Comparison of ENCODE assay signal across 15 cellular contexts in the genomic region with DNA sequence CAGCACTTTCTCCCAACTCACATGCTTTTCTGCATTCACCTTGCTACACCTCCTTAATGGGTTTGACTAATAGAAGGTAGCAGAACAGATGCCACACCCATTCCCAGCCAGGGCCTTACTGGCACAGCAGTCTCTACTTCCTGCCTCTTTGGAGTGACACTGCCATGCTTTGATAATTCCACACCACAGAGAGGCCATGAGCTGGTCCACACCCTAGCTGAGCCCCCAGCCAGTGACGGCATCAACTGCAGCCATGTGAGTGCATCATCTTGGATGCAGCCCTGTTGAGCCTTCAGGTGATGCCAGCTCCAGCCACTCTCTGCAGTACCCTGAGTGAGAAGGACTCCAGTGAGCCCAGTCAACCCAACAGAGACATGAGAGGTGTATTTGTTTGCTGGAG. TPM values are rescaled to one million over a fixed set of nuclear protein-coding genes. Genes with fewer than 3 reads are reported as not detected.
DNase-seq lines count a peak whose midpoint lies in the region; ATAC-seq, FAIRE-seq and TF ChIP-seq lines count a peak whose summit lies in the region.
"Had no signal": no experiment of that assay in that cellular context is flagged by ENCODE, and none has a peak within 500 bp of the region (broad histone marks: within the 10 kb centered on the region; RNA-seq: fewer than 3 reads in every experiment).

No MANE protein-coding gene starts in this region.

- H3K4me1 ChIP-seq in neuronal stem cell (ENCODE audit: control insufficient read depth in 2 of 2, insufficient read depth in 1 of 2, low read depth in 1 of 2, low read length in 2 of 2): peaks cover 0 to 17% of the 10 kb centered on the region in 2 donors
- H3K4me1 ChIP-seq: sigmoid colon, uterus had no signal

- no peaks in the 10 kb centered on the region for H3K36me3 Mint-ChIP-seq in activated naive CD4-positive, alpha-beta T cell treated with anti-CD3 and anti-CD28 coated beads, Interleukin-2, amount 50 U/mL, for 72 hours

- no peaks in the 10 kb centered on the region for H3K79me1 ChIP-seq in neuronal stem cell (ENCODE audit: low read depth, low read length)

- no peak overlapping the region for H2AFZ ChIP-seq in neuronal stem cell (ENCODE audit: low read length)
- H2AFZ ChIP-seq: hepatocyte had no signal

- H2AK5ac ChIP-seq in neuronal stem cell (ENCODE audit: low read depth, low read length): peak overlapping the region; percentile 31

- no peak for TF ChIP-seq CTCF in D721Med (IDR thresholded peaks at IDR 0.05; ENCODE audit: insufficient read depth, missing control alignments)

- peak overlapping the region; percentile 88 for H4K8ac ChIP-seq in neuronal stem cell (ENCODE audit: low read depth, low read length)

- no peak overlapping the region for H2BK120ac ChIP-seq in neuronal stem cell (ENCODE audit: low read depth, low read length)

- no peak overlapping the region for H3K27ac ChIP-seq in neuronal stem cell (replicated peaks; ENCODE audit: low read length)
- H3K27ac ChIP-seq: dorsolateral prefrontal cortex, hepatocyte, sigmoid colon, uterus had no signal

- peak; percentile 23 for DNase-seq in activated T-cell treated with anti-CD3 and anti-CD28 coated beads, Interleukin-2, amount 50 U/mL, for 1 hour
- DNase-seq in activated T-cell treated with anti-CD3 and anti-CD28 coated beads for 4 hours (no peak), GM12891 (ENCODE audit: insufficient read length, low spot score) (no peak), neuronal stem cell (ENCODE audit: low spot score) (no peak), amygdala (lab: John Stamatoyannopoulos, UW) (no peak), D721Med (ENCODE audit: insufficient read length, low spot score) (no peak)
- no peak for DNase-seq in activated naive CD4-positive, alpha-beta T cell treated with anti-CD3 and anti-CD28 coated beads, Interleukin-2, amount 50 U/mL, for 72 hours (ENCODE audit: low spot score in 2 of 2)
- DNase-seq: dorsolateral prefrontal cortex, NCI-H1105, sigmoid colon, uterus had no signal

- no peaks in the 10 kb centered on the region for H3K9me3 Mint-ChIP-seq in activated naive CD4-positive, alpha-beta T cell treated with anti-CD3 and anti-CD28 coated beads, Interleukin-2, amount 50 U/mL, for 72 hours
- H3K9me3 Mint-ChIP-seq: activated T-helper 2 cell treated with anti-CD3 and anti-CD28 coated beads, Interferon-gamma antibody, Interleukin-2, Interleukin-4, amounts not matched to agents 10 μg/mL and 5 μg/mL and 100 μg/mL, durations not matched to agents 14 hours and 24 hours and 36 hours; stimulated activated effector memory CD8-positive, alpha-beta T cell treated with anti-CD3 and anti-CD28 coated beads, Interleukin-12 subunit alpha, Interleukin-12 subunit beta, amount 100 ng/mL, for 72 hours had no signal

- no peak overlapping the region for H4K91ac ChIP-seq in neuronal stem cell (ENCODE audit: low read depth, low read length, poor library complexity)

- H2BK15ac ChIP-seq in neuronal stem cell (ENCODE audit: low read length): no peak overlapping the region

- no peak for ATAC-seq in activated naive CD4-positive, alpha-beta T cell treated with anti-CD3 and anti-CD28 coated beads, Interleukin-2, amount 50 U/mL, for 72 hours
- no peak for ATAC-seq in GM18505 (IDR thresholded peaks at IDR 0.05; ENCODE audit: unreplicated experiment)
- ATAC-seq: stimulated activated effector memory CD8-positive, alpha-beta T cell treated with anti-CD3 and anti-CD28 coated beads, Interleukin-12 subunit alpha, Interleukin-12 subunit beta, amount 100 ng/mL, for 72 hours had no signal

- no peak overlapping the region for H3K4me2 ChIP-seq in neuronal stem cell (ENCODE audit: insufficient read depth, low read length, poor library complexity, severe bottlenecking)
- H3K4me2 ChIP-seq: hepatocyte had no signal

- H3K9me3 ChIP-seq in neuronal stem cell (replicated peaks in 1 of 2; ENCODE audit: control insufficient read depth in 2 of 2, insufficient read depth in 1 of 2, low read depth in 1 of 2, low read length in 2 of 2): no peaks in the 10 kb centered on the region
- H3K9me3 ChIP-seq: sigmoid colon, uterus had no signal

- no peak overlapping the region for H3K23ac ChIP-seq in neuronal stem cell (ENCODE audit: low read depth, low read length, poor library complexity)

- peak overlapping the region; percentile 98 to 99 for H3K27ac Mint-ChIP-seq in activated naive CD4-positive, alpha-beta T cell treated with anti-CD3 and anti-CD28 coated beads, Interleukin-2, amount 50 U/mL, for 72 hours

- H2BK12ac ChIP-seq in neuronal stem cell (ENCODE audit: low read length): no peak overlapping the region

- H3K36me3 ChIP-seq in neuronal stem cell (replicated peaks in 1 of 2; ENCODE audit: control insufficient read depth in 2 of 2, insufficient read depth in 2 of 2, low read length in 2 of 2): no peaks in the 10 kb centered on the region
- H3K36me3 ChIP-seq: sigmoid colon, uterus had no signal

- H3K18ac ChIP-seq in neuronal stem cell (ENCODE audit: low read length): no peak overlapping the region

- H3K14ac ChIP-seq in neuronal stem cell (ENCODE audit: low read length): no peak overlapping the region

- H3K4ac ChIP-seq in neuronal stem cell (ENCODE audit: low read length): no peak overlapping the region

- TF ChIP-seq POLR2A in GM12891 (IDR thresholded peaks at IDR 0.05; ENCODE audit: low read depth, low read length): no peak
- TF ChIP-seq POLR2A in GM18505 (IDR thresholded peaks at IDR 0.05; ENCODE audit: borderline replicate concordance, extremely low read depth, insufficient read depth, insufficient read length): no peak

- no peak overlapping the region for H2BK5ac ChIP-seq in neuronal stem cell (ENCODE audit: low read length)

- FAIRE-seq in GM12891 (lab: Jason Lieb, UNC) (peak; percentile 13), D721Med (lab: Jason Lieb, UNC) (no peak)

- WGBS in neuronal stem cell (ENCODE audit: extremely low coverage in 2 of 2, insufficient read length in 2 of 2, insufficient replicate concordance in 1 of 2), 2 donors: no CpG with 5 or more reads among the region's 1 CpG

- H3K9ac ChIP-seq in neuronal stem cell (ENCODE audit: low read depth, low read length, poor library complexity): peak overlapping the region; percentile 25

- peaks cover 0 to 59% (median 0%) of the 10 kb centered on the region in 3 experiments for H3K27me3 ChIP-seq in neuronal stem cell (ENCODE audit: control insufficient read depth in 3 of 3, insufficient read depth in 3 of 3, low read depth in 1 of 3, low read length in 3 of 3)
- H3K27me3 ChIP-seq: uterus had no signal

- H3K4me3 ChIP-seq in neuronal stem cell (ENCODE audit: low read length in 2 of 2): no peak overlapping the region
- H3K4me3 ChIP-seq: dorsolateral prefrontal cortex, hepatocyte, sigmoid colon, uterus had no signal

TF ChIP-seq in GM12891, 5 proteins besides CTCF, POLR2A, EP300 and RAD21:
- TF ChIP-seq TAF1 (IDR thresholded peaks at IDR 0.05; ENCODE audit: low read depth, low read length) (no peak), PAX5 (IDR thresholded peaks at IDR 0.05; ENCODE audit: insufficient read depth, low read length, severe bottlenecking) (no peak), SPI1 (IDR thresholded peaks at IDR 0.05; ENCODE audit: low read depth, low read length) (no peak), POLR2AphosphoS5 (IDR thresholded peaks at IDR 0.05; ENCODE audit: low read depth, low read length) (no peak), POU2F2 (IDR thresholded peaks at IDR 0.05; ENCODE audit: low read depth, low read length) (no peak)

RNA-seq across cellular contexts. Expression of a gene that starts 27.5 kb away (rescaled TPM):
- polyA plus RNA-seq in GM12891 (2012; ENCODE audit: low read depth, missing spikeins): 31.3 TPM
- total RNA-seq in activated naive CD4-positive, alpha-beta T cell treated with anti-CD3 and anti-CD28 coated beads, Interleukin-2, amount 50 U/mL, for 72 hours: 100 to 1,000 TPM; 106 to 171 TPM
- 65.4 TPM for polyA plus RNA-seq in neuronal stem cell (2013, experiment 1 of 2)
- 66.8 TPM for polyA plus RNA-seq in neuronal stem cell (2013, experiment 2 of 2)
